Comparison of ENCODE assay signal across 8 cellular contexts in the genomic region with DNA sequence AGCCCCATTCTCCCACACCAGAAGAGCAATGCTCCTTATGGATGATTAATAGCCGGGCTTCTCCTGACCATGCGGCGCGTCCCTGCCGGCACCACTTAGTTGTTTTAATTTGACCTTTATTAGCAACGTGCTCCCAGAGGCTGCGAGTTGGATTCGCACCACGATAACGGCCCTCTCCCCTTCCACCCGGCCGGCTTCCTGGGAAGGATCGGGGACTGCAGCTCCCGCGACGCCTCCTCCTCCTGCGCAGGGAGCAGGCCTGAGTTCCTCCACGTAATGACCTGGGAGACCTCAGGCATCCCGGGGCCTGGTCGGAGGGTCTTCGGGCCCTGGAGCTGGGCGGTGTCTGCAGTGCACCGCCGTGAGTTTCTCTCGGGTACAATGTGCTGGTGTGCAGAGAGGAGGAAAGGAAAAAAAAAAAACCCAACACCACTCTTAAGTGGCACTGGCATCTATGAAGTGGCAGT.
DNase-seq lines count a peak whose midpoint lies in the region; ATAC-seq and TF ChIP-seq lines count a peak whose summit lies in the region.

No MANE protein-coding gene starts in this region.

- H3K9me3 ChIP-seq in NT2/D1 (ENCODE audit: insufficient read depth, low read length) (no peaks in the 10 kb centered on the region; the same call in 1 of the 2 replicates), esophagus muscularis mucosa (no peaks in the 10 kb centered on the region)

- no peak for TF ChIP-seq CTCF in GM12875 (IDR thresholded peaks at IDR 0.05; ENCODE audit: borderline replicate concordance, insufficient read depth, low read depth, low read length)
- no peak for TF ChIP-seq CTCF in esophagus muscularis mucosa (IDR thresholded peaks at IDR 0.05)
- TF ChIP-seq CTCF in retinal pigment epithelial cell (conservative IDR thresholded peaks at IDR 0.05; ENCODE audit: low read depth, low read length) = no peak

- H3K36me3 ChIP-seq in NT2/D1 (ENCODE audit: insufficient read depth, insufficient read length, low read length) (no peaks in the 10 kb centered on the region), esophagus muscularis mucosa (no peaks in the 10 kb centered on the region)

- no peak for TF ChIP-seq POLR2A in esophagus muscularis mucosa (IDR thresholded peaks at IDR 0.05; ENCODE audit: low read depth)

- H3K4me3 ChIP-seq in GM12875 (ENCODE audit: low read depth, low read length) (peak overlapping the region; percentile 62), NT2/D1 (ENCODE audit: insufficient read length, low read depth) (peak overlapping the region; percentile 88), esophagus muscularis mucosa (peak overlapping the region; percentile 53 to 62 (median 58)), retinal pigment epithelial cell (ENCODE audit: low read length) (peak overlapping the region; percentile 61)

- intact Hi-C loops in esophagus muscularis mucosa (cut with DNase I) = no loop called here

- no peak for ATAC-seq in HG02885 (IDR thresholded peaks at IDR 0.05; ENCODE audit: poor library complexity, unreplicated experiment)

- H3K4me1 ChIP-seq in NT2/D1 (ENCODE audit: insufficient read depth, insufficient read length) (peaks cover 13% of the 10 kb centered on the region), esophagus muscularis mucosa (peaks cover 47 to 53% (median 53%) of the 10 kb centered on the region in 4 donors)

- peaks cover 70% of the 10 kb centered on the region for H3K27me3 ChIP-seq in NT2/D1 (ENCODE audit: insufficient read depth, insufficient read length)
- H3K27me3 ChIP-seq in esophagus muscularis mucosa = peaks cover 14 to 96% (median 63%) of the 10 kb centered on the region in 4 donors

- no peak overlapping the region for H3K27ac ChIP-seq in esophagus muscularis mucosa (replicated peaks in 1 of 4)

- no peak for TF ChIP-seq EP300 in esophagus muscularis mucosa (IDR thresholded peaks at IDR 0.05)

- DNase-seq in NT2/D1 (ENCODE audit: low read depth, low spot score) (no peak), esophagus muscularis mucosa (ENCODE audit: extremely low spot score) (no peak), retinal pigment epithelial cell (ENCODE audit: low read depth) (no peak), CD1c-positive myeloid dendritic cell (ENCODE audit: extremely low spot score) (no peak), AG20443 (ENCODE audit: low spot score) (no peak), ACHN (no peak)

- in situ Hi-C loops in ACHN (cut with HindIII; ENCODE audit: low pct_ligation_motif_present, low pct_unique_long_range_greater_than_20kb, low sequenced_read_pairs) = no loop called here

- H3K9ac ChIP-seq in NT2/D1 (ENCODE audit: insufficient read length, low read depth) = peak overlapping the region; percentile 82

- WGBS in esophagus muscularis mucosa = 4% methylated on average over 20 of the region's 25 CpGs
